In the genomic region with DNA sequence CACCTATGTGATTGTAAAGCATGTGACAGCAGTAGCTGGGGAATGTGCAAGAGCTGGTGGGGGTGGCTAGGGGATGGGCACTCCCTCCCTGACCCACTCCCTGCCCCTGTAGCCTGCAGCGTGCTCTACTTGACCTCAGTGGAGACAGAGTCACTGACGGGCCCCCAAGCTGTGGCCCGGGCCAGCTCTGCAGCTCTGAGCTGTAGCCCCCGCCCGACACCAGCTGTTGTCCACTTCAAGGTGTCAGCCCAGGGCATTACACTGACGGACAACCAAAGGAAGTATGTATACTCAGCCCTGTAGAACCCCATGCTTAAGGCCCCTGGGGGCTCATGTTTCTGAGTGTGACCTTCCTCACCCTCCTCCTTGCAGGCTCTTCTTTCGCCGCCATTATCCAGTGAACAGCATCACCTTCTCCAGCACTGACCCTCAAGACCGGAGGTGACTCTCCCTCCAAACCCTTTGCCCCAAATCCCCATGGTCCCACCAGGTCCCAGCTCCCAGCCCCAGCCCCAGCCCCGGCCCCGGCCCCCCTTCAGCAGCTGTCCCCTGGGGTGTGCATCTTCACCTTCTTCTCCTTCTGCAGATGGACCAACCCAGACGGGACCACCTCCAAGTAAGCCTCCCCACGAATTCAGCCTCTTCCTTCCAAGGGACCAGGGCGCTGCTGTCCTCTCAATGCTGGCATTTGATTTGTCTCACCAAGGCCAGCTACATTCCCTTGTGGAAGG, we compare ENCODE assay signal across 12 cellular contexts. TPM values are rescaled to one million over a fixed set of nuclear protein-coding genes. Genes with fewer than 3 reads are reported as not detected.
DNase-seq lines count a peak whose midpoint lies in the region; ATAC-seq and TF ChIP-seq lines count a peak whose summit lies in the region.
"Had no signal": no experiment of that assay in that cellular context is flagged by ENCODE, and none has a peak within 500 bp of the region (broad histone marks: within the 10 kb centered on the region; RNA-seq: fewer than 3 reads in every experiment).

No MANE protein-coding gene starts in this region.

- peaks cover 6% of the 10 kb centered on the region for H3K4me1 Mint-ChIP-seq in activated naive CD8-positive, alpha-beta T cell treated with anti-CD3 and anti-CD28 coated beads, Interleukin-2, amount 10 ng/mL, durations not matched to agents 7 days and 5 days
- peaks cover 3% of the 10 kb centered on the region for H3K4me1 Mint-ChIP-seq in activated naive CD8-positive, alpha-beta T cell treated with anti-CD3 and anti-CD28 coated beads for 36 hours
- H3K4me1 Mint-ChIP-seq in activated CD8-positive, alpha-beta T cell treated with anti-CD3 and anti-CD28 coated beads for 36 hours (ENCODE audit: low read depth) = peaks cover 10% of the 10 kb centered on the region
- H3K4me1 Mint-ChIP-seq in stimulated activated naive B cell treated with anti-CD40 and anti-IgM and Interleukin-4, amounts not matched to agents 10 μg/mL and 1 μg/mL and 100 μg/mL, for 72 hours = peaks cover 5 to 9% of the 10 kb centered on the region in 2 donors

- no peak for TF ChIP-seq POLR2A in upper lobe of left lung (IDR thresholded peaks at IDR 0.05)

- CTCF ChIA-PET in activated CD8-positive, alpha-beta T cell treated with anti-CD3 and anti-CD28 coated beads for 36 hours (lab: Charles Lee) = interaction anchor here (0.7 to 12.1 kb wide), 4 partner anchors 8 to 282 kb away, joined by 3 to 553 read pairs (median 48); partner anchors contain the start of genes IGFBP6, SOAT2 and SPRYD3

- H3K27ac ChIP-seq in fibroblast of lung (ENCODE audit: insufficient read depth, low read length) (peak overlapping the region; percentile 58), osteoblast (ENCODE audit: low read depth, low read length) (peak overlapping the region; percentile 83), upper lobe of left lung (peak overlapping the region in 3 of 4 donors; percentile 77 to 79 (median 78))

- intact Hi-C loops in activated CD8-positive, alpha-beta T cell treated with anti-CD3 and anti-CD28 coated beads for 36 hours (cut with micrococcal nuclease) = no loop called here

- H3K9ac ChIP-seq in fibroblast of lung (ENCODE audit: insufficient read depth, low read length) = no peak overlapping the region

- H3K27ac Mint-ChIP-seq in activated naive CD8-positive, alpha-beta T cell treated with anti-CD3 and anti-CD28 coated beads, Interleukin-2, amount 10 ng/mL, durations not matched to agents 7 days and 5 days = no peak overlapping the region
- H3K27ac Mint-ChIP-seq in activated naive CD8-positive, alpha-beta T cell treated with anti-CD3 and anti-CD28 coated beads for 36 hours = no peak overlapping the region
- no peak overlapping the region for H3K27ac Mint-ChIP-seq in activated CD8-positive, alpha-beta T cell treated with anti-CD3 and anti-CD28 coated beads for 36 hours
- H3K27ac Mint-ChIP-seq in stimulated activated naive B cell treated with anti-CD40 and anti-IgM and Interleukin-4, amounts not matched to agents 10 μg/mL and 1 μg/mL and 100 μg/mL, for 72 hours = no peak overlapping the region
- H3K27ac Mint-ChIP-seq: activated naive CD4-positive, alpha-beta T cell treated with anti-CD3 and anti-CD28 coated beads, Interleukin-2, amount 50 U/mL, for 24 hours; dendritic cell treated with granulocyte-macrophage colony-stimulating factor and Interleukin-4, amounts not matched to agents 40 ng/mL and 50 ng/mL, for 4 days had no signal

- H3K4me2 ChIP-seq in fibroblast of lung (ENCODE audit: extremely low read depth, insufficient read depth, low read length) (no peak overlapping the region), osteoblast (ENCODE audit: insufficient read depth, low read length) (peak overlapping the region; percentile 13)

- no peak overlapping the region for H3K4me3 ChIP-seq in fibroblast of lung (replicated peaks in 1 of 4; ENCODE audit: control extremely low read depth in 1 of 4, insufficient read depth in 1 of 4, low read depth in 3 of 4, low read length in 4 of 4)
- no peak overlapping the region for H3K4me3 ChIP-seq in osteoblast (ENCODE audit: insufficient read depth, low read length)
- no peak overlapping the region for H3K4me3 ChIP-seq in upper lobe of left lung

- 80 to 88% methylated on average over 8 to 14 of the region's 14 CpGs for whole genome bisulfite sequencing in upper lobe of left lung, 2 donors

- peak; percentile 25 for DNase-seq in activated naive CD8-positive, alpha-beta T cell treated with anti-CD3 and anti-CD28 coated beads, Interleukin-2, amount 10 ng/mL, durations not matched to agents 7 days and 5 days
- no peak for DNase-seq in activated naive CD8-positive, alpha-beta T cell treated with anti-CD3 and anti-CD28 coated beads for 36 hours
- DNase-seq in fibroblast of lung (ENCODE audit: low read depth in 2 of 2) (no peak), osteoblast (ENCODE audit: insufficient read length, low spot score, missing footprints) (no peak), upper lobe of left lung (no peak), SW480 (ENCODE audit: low spot score) (no peak)
- no peak for DNase-seq in activated CD8-positive, alpha-beta T cell treated with anti-CD3 and anti-CD28 coated beads for 36 hours
- no peak for DNase-seq in stimulated activated naive B cell treated with anti-CD40 and anti-IgM and Interleukin-4, amounts not matched to agents 10 μg/mL and 1 μg/mL and 100 μg/mL, for 72 hours
- DNase-seq: NCI-H187 treated with DMSO at 0.1 percent for 48 hours had no signal

- H2AFZ ChIP-seq in fibroblast of lung (ENCODE audit: low read length) = no peak overlapping the region
- H2AFZ ChIP-seq in osteoblast (ENCODE audit: low read length) = no peak overlapping the region

- H3K9me3 Mint-ChIP-seq in activated naive CD8-positive, alpha-beta T cell treated with anti-CD3 and anti-CD28 coated beads, Interleukin-2, amount 10 ng/mL, durations not matched to agents 7 days and 5 days = no peaks in the 10 kb centered on the region
- H3K9me3 Mint-ChIP-seq in activated naive CD8-positive, alpha-beta T cell treated with anti-CD3 and anti-CD28 coated beads for 36 hours = no peaks in the 10 kb centered on the region
- H3K9me3 Mint-ChIP-seq in activated CD8-positive, alpha-beta T cell treated with anti-CD3 and anti-CD28 coated beads for 36 hours = no peaks in the 10 kb centered on the region
- H3K9me3 Mint-ChIP-seq in stimulated activated naive B cell treated with anti-CD40 and anti-IgM and Interleukin-4, amounts not matched to agents 10 μg/mL and 1 μg/mL and 100 μg/mL, for 72 hours = no peaks in the 10 kb centered on the region
- H3K9me3 Mint-ChIP-seq: activated naive CD4-positive, alpha-beta T cell treated with anti-CD3 and anti-CD28 coated beads, Interleukin-2, amount 50 U/mL, for 24 hours; dendritic cell treated with granulocyte-macrophage colony-stimulating factor and Interleukin-4, amounts not matched to agents 40 ng/mL and 50 ng/mL, for 4 days had no signal

- H3K4me1 ChIP-seq in fibroblast of lung (ENCODE audit: control insufficient read depth, extremely low read depth, insufficient read depth, low read length) = peaks cover 61% of the 10 kb centered on the region
- H3K4me1 ChIP-seq in osteoblast (ENCODE audit: insufficient read depth, low read length) = peaks cover 52% of the 10 kb centered on the region
- H3K4me1 ChIP-seq in upper lobe of left lung = peaks cover 48 to 56% (median 54%) of the 10 kb centered on the region in 4 donors

- H3K36me3 ChIP-seq in fibroblast of lung (ENCODE audit: control insufficient read depth, insufficient read depth, low read length) (peaks cover 41% of the 10 kb centered on the region), osteoblast (ENCODE audit: insufficient read depth, low read length) (peaks cover 73% of the 10 kb centered on the region), upper lobe of left lung (peaks cover 24 to 97% (median 76%) of the 10 kb centered on the region in 4 donors)

- ATAC-seq in activated naive CD8-positive, alpha-beta T cell treated with anti-CD3 and anti-CD28 coated beads, Interleukin-2, amount 10 ng/mL, durations not matched to agents 7 days and 5 days (ENCODE audit: low read depth) = no peak
- no peak for ATAC-seq in upper lobe of left lung (ENCODE audit: low FRiP score in 2 of 2)
- no peak for ATAC-seq in activated CD8-positive, alpha-beta T cell treated with anti-CD3 and anti-CD28 coated beads for 36 hours
- ATAC-seq in stimulated activated naive B cell treated with anti-CD40 and anti-IgM and Interleukin-4, amounts not matched to agents 10 μg/mL and 1 μg/mL and 100 μg/mL, for 72 hours (replicated peaks) = no peak

- H4K20me1 ChIP-seq in fibroblast of lung (ENCODE audit: control insufficient read depth, extremely low read depth, insufficient read depth, low read length) (no peaks in the 10 kb centered on the region), osteoblast (ENCODE audit: insufficient read depth, low read length) (peaks cover 27% of the 10 kb centered on the region)

- H3K9me3 ChIP-seq in fibroblast of lung (ENCODE audit: control insufficient read depth, insufficient read depth, low read depth, low read length) (no peaks in the 10 kb centered on the region), osteoblast (ENCODE audit: low read depth, low read length) (no peaks in the 10 kb centered on the region), upper lobe of left lung (no peaks in the 10 kb centered on the region)

- TF ChIP-seq CTCF in fibroblast of lung (conservative IDR thresholded peaks at IDR 0.05 in 1 of 2, IDR thresholded peaks at IDR 0.05 in 1 of 2; ENCODE audit: low read depth in 1 of 2, low read length in 2 of 2) (no peak), osteoblast (IDR thresholded peaks at IDR 0.05; ENCODE audit: extremely low read depth, low read depth, low read length) (no peak), upper lobe of left lung (IDR thresholded peaks at IDR 0.05) (no peak)
- no peak for TF ChIP-seq CTCF in activated CD8-positive, alpha-beta T cell treated with anti-CD3 and anti-CD28 coated beads for 36 hours (IDR thresholded peaks at IDR 0.05)

- TF ChIP-seq EP300 in upper lobe of left lung (IDR thresholded peaks at IDR 0.05) = no peak

- H3K27me3 ChIP-seq in fibroblast of lung (ENCODE audit: control insufficient read depth, insufficient read depth, low read length) (no peaks in the 10 kb centered on the region), osteoblast (ENCODE audit: insufficient read depth, low read length) (no peaks in the 10 kb centered on the region), upper lobe of left lung (no peaks in the 10 kb centered on the region)

- H3K79me2 ChIP-seq in fibroblast of lung (ENCODE audit: control insufficient read depth, insufficient read depth, low read length) (no peaks in the 10 kb centered on the region), osteoblast (ENCODE audit: insufficient read depth, low read length) (peaks cover 4% of the 10 kb centered on the region)

- H3K4me3 Mint-ChIP-seq in activated naive CD8-positive, alpha-beta T cell treated with anti-CD3 and anti-CD28 coated beads, Interleukin-2, amount 10 ng/mL, durations not matched to agents 7 days and 5 days = no peak overlapping the region
- H3K4me3 Mint-ChIP-seq in activated naive CD8-positive, alpha-beta T cell treated with anti-CD3 and anti-CD28 coated beads for 36 hours = no peak overlapping the region
- no peak overlapping the region for H3K4me3 Mint-ChIP-seq in activated CD8-positive, alpha-beta T cell treated with anti-CD3 and anti-CD28 coated beads for 36 hours
- H3K4me3 Mint-ChIP-seq in stimulated activated naive B cell treated with anti-CD40 and anti-IgM and Interleukin-4, amounts not matched to agents 10 μg/mL and 1 μg/mL and 100 μg/mL, for 72 hours = no peak overlapping the region
- H3K4me3 Mint-ChIP-seq: activated naive CD4-positive, alpha-beta T cell treated with anti-CD3 and anti-CD28 coated beads, Interleukin-2, amount 50 U/mL, for 24 hours; dendritic cell treated with granulocyte-macrophage colony-stimulating factor and Interleukin-4, amounts not matched to agents 40 ng/mL and 50 ng/mL, for 4 days had no signal

- peaks cover 1% of the 10 kb centered on the region for H3K27me3 Mint-ChIP-seq in activated naive CD8-positive, alpha-beta T cell treated with anti-CD3 and anti-CD28 coated beads, Interleukin-2, amount 10 ng/mL, durations not matched to agents 7 days and 5 days
- no peaks in the 10 kb centered on the region for H3K27me3 Mint-ChIP-seq in activated naive CD8-positive, alpha-beta T cell treated with anti-CD3 and anti-CD28 coated beads for 36 hours
- H3K27me3 Mint-ChIP-seq in activated CD8-positive, alpha-beta T cell treated with anti-CD3 and anti-CD28 coated beads for 36 hours = no peaks in the 10 kb centered on the region
- H3K27me3 Mint-ChIP-seq in stimulated activated naive B cell treated with anti-CD40 and anti-IgM and Interleukin-4, amounts not matched to agents 10 μg/mL and 1 μg/mL and 100 μg/mL, for 72 hours = peaks cover 3 to 5% of the 10 kb centered on the region in 2 donors
- H3K27me3 Mint-ChIP-seq: activated naive CD4-positive, alpha-beta T cell treated with anti-CD3 and anti-CD28 coated beads, Interleukin-2, amount 50 U/mL, for 24 hours had no signal

- POLR2A ChIA-PET in activated naive CD8-positive, alpha-beta T cell treated with anti-CD3 and anti-CD28 coated beads, Interleukin-2, amount 10 ng/mL, durations not matched to agents 7 days and 5 days (lab: Charles Lee) = no interaction called here
- POLR2A ChIA-PET in activated CD8-positive, alpha-beta T cell treated with anti-CD3 and anti-CD28 coated beads for 36 hours (lab: Charles Lee) = interaction anchor here (0.8 to 1.2 kb wide), 2 partner anchors 11 to 14 kb away, joined by 3 read pairs; no protein-coding TSS in a partner anchor

- peaks cover 15% of the 10 kb centered on the region for H3K36me3 Mint-ChIP-seq in activated naive CD8-positive, alpha-beta T cell treated with anti-CD3 and anti-CD28 coated beads, Interleukin-2, amount 10 ng/mL, durations not matched to agents 7 days and 5 days
- peaks cover 12% of the 10 kb centered on the region for H3K36me3 Mint-ChIP-seq in activated naive CD8-positive, alpha-beta T cell treated with anti-CD3 and anti-CD28 coated beads for 36 hours
- peaks cover 16% of the 10 kb centered on the region for H3K36me3 Mint-ChIP-seq in activated CD8-positive, alpha-beta T cell treated with anti-CD3 and anti-CD28 coated beads for 36 hours (ENCODE audit: low read depth)
- peaks cover 32 to 40% of the 10 kb centered on the region in 2 donors for H3K36me3 Mint-ChIP-seq in stimulated activated naive B cell treated with anti-CD40 and anti-IgM and Interleukin-4, amounts not matched to agents 10 μg/mL and 1 μg/mL and 100 μg/mL, for 72 hours

RNA-seq across cellular contexts. Expression of gene TNS2, which starts 13.3 kb away (rescaled TPM):
- total RNA-seq in activated naive CD8-positive, alpha-beta T cell treated with anti-CD3 and anti-CD28 coated beads, Interleukin-2, amount 10 ng/mL, durations not matched to agents 7 days and 5 days = 1 to 10 TPM; 1.9 to 3.0 TPM
- 1 to 10 TPM; 1.5 to 2.6 TPM for total RNA-seq in activated naive CD8-positive, alpha-beta T cell treated with anti-CD3 and anti-CD28 coated beads for 36 hours
- total RNA-seq in fibroblast of lung (52.4 and 60.6 TPM in 2 replicates), osteoblast (72.0 and 76.0 TPM in 2 replicates), upper lobe of left lung (100 to 1,000 TPM in 5 of 6 donors, 10 to 100 TPM in 1; 99.1 to 703 (median 197) TPM)
- 35.3 and 45.5 TPM in 2 replicates for polyA plus RNA-seq in fibroblast of lung
- polyA plus RNA-seq in fibroblast of lung (2012) = 52.3 and 54.6 TPM in 2 replicates
- polyA minus RNA-seq in fibroblast of lung (ENCODE audit: low replicate concordance) = 141 and 176 TPM in 2 replicates
- 1 to 10 TPM; 1.1 to 1.6 TPM for total RNA-seq in activated CD8-positive, alpha-beta T cell treated with anti-CD3 and anti-CD28 coated beads for 36 hours

RNA-seq across cellular contexts. Expression of gene SPRYD3, which starts 16.0 kb away (rescaled TPM):
- 10 to 100 TPM; 34.4 to 37.8 TPM for total RNA-seq in activated naive CD8-positive, alpha-beta T cell treated with anti-CD3 and anti-CD28 coated beads, Interleukin-2, amount 10 ng/mL, durations not matched to agents 7 days and 5 days
- total RNA-seq in activated naive CD8-positive, alpha-beta T cell treated with anti-CD3 and anti-CD28 coated beads for 36 hours = 10 to 100 TPM; 23.5 to 25.7 TPM
- total RNA-seq in fibroblast of lung (13.9 and 18.2 TPM in 2 replicates), osteoblast (25.6 and 26.8 TPM in 2 replicates), upper lobe of left lung (10 to 100 TPM; 34.8 to 53.3 (median 46.7) TPM)
- 23.3 and 27.7 TPM in 2 replicates for polyA plus RNA-seq in fibroblast of lung
- 25.7 and 33.1 TPM in 2 replicates for polyA plus RNA-seq in fibroblast of lung (2012)
- polyA minus RNA-seq in fibroblast of lung (ENCODE audit: low replicate concordance) = 67.2 and 104 TPM in 2 replicates
- total RNA-seq in activated CD8-positive, alpha-beta T cell treated with anti-CD3 and anti-CD28 coated beads for 36 hours = 10 to 100 TPM; 24.8 to 25.0 TPM

RNA-seq across cellular contexts. Expression of gene IGFBP6, which starts 34.3 kb away (rescaled TPM):
- total RNA-seq in activated naive CD8-positive, alpha-beta T cell treated with anti-CD3 and anti-CD28 coated beads, Interleukin-2, amount 10 ng/mL, durations not matched to agents 7 days and 5 days = 1 to 10 TPM; 2.0 to 2.3 TPM
- total RNA-seq in activated naive CD8-positive, alpha-beta T cell treated with anti-CD3 and anti-CD28 coated beads for 36 hours = 1 to 10 TPM; 1.9 to 2.2 TPM
- total RNA-seq in fibroblast of lung (592 and 973 TPM in 2 replicates), osteoblast (431 and 577 TPM in 2 replicates), upper lobe of left lung (100 to 1,000 TPM in 1 of 6 donors, 10 to 100 TPM in 5; 12.6 to 112 (median 48.9) TPM)
- polyA plus RNA-seq in fibroblast of lung = 229 and 274 TPM in 2 replicates
- polyA plus RNA-seq in fibroblast of lung (2012) = 532 and 589 TPM in 2 replicates
- 359 and 701 TPM in 2 replicates for polyA minus RNA-seq in fibroblast of lung (ENCODE audit: low replicate concordance)
- 1 to 10 TPM; 2.0 to 2.3 TPM for total RNA-seq in activated CD8-positive, alpha-beta T cell treated with anti-CD3 and anti-CD28 coated beads for 36 hours

RNA-seq across cellular contexts. Expression of gene SOAT2, which starts 40.1 kb away (rescaled TPM):
- total RNA-seq in activated naive CD8-positive, alpha-beta T cell treated with anti-CD3 and anti-CD28 coated beads, Interleukin-2, amount 10 ng/mL, durations not matched to agents 7 days and 5 days = 10 to 100 TPM in 1 of 2 experiments, 1 to 10 TPM in 1; 9.8 to 10.4 TPM
- total RNA-seq in activated naive CD8-positive, alpha-beta T cell treated with anti-CD3 and anti-CD28 coated beads for 36 hours = 1 to 10 TPM; 3.1 to 3.8 TPM
- total RNA-seq in fibroblast of lung (under 0.01 TPM in 1 of 2 replicates, not detected in the other), osteoblast (not detected in 2 replicates), upper lobe of left lung (1 to 10 TPM in 1 of 6 donors, under 1 TPM in 2, not detected in 3; 0.11 to 3.1 (median 0.13) TPM)
- polyA plus RNA-seq in fibroblast of lung = 0.12 TPM in 1 of 2 replicates, not detected in the other
- 0.06 and 0.31 TPM in 2 replicates for polyA plus RNA-seq in fibroblast of lung (2012)
- 1.7 TPM in 1 of 2 replicates, not detected in the other for polyA minus RNA-seq in fibroblast of lung (ENCODE audit: low replicate concordance)
- 1 to 10 TPM; 5.3 to 6.7 TPM for total RNA-seq in activated CD8-positive, alpha-beta T cell treated with anti-CD3 and anti-CD28 coated beads for 36 hours
- total RNA-seq: fibroblast of villous mesenchyme had no signal

RNA-seq across cellular contexts. Expression of gene EIF4B, which starts 56.9 kb away (rescaled TPM):
- 100 to 1,000 TPM; 439 to 448 TPM for total RNA-seq in activated naive CD8-positive, alpha-beta T cell treated with anti-CD3 and anti-CD28 coated beads, Interleukin-2, amount 10 ng/mL, durations not matched to agents 7 days and 5 days
- 100 to 1,000 TPM; 704 to 720 TPM for total RNA-seq in activated naive CD8-positive, alpha-beta T cell treated with anti-CD3 and anti-CD28 coated beads for 36 hours
- total RNA-seq in fibroblast of lung = 1,180 and 1,819 TPM in 2 replicates
- polyA plus RNA-seq in fibroblast of lung = 380 and 466 TPM in 2 replicates
- polyA plus RNA-seq in fibroblast of lung (2012) = 255 and 359 TPM in 2 replicates
- 698 and 797 TPM in 2 replicates for polyA minus RNA-seq in fibroblast of lung (ENCODE audit: low replicate concordance)
- total RNA-seq in osteoblast = 1,135 and 1,332 TPM in 2 replicates
- 100 to 1,000 TPM; 222 to 451 (median 363) TPM for total RNA-seq in upper lobe of left lung
- 100 to 1,000 TPM; 789 to 814 TPM for total RNA-seq in activated CD8-positive, alpha-beta T cell treated with anti-CD3 and anti-CD28 coated beads for 36 hours

Comparison
In these comparisons a context has a peak if more than half of its experiments do, and no peak if none do; other contexts are left out.
1. RNA of gene TNS2, which starts 13.3 kb away (total RNA-seq): 99.1 to 703 TPM in upper lobe of left lung, 72.0 to 76.0 TPM in osteoblast and 52.4 to 60.6 TPM in fibroblast of lung; 1.9 to 3.0 TPM in activated naive CD8-positive, alpha-beta T cell treated with anti-CD3 and anti-CD28 coated beads, Interleukin-2, amount 10 ng/mL, durations not matched to agents 7 days and 5 days, 1.5 to 2.6 TPM in activated naive CD8-positive, alpha-beta T cell treated with anti-CD3 and anti-CD28 coated beads for 36 hours and 1.1 to 1.6 TPM in activated CD8-positive, alpha-beta T cell treated with anti-CD3 and anti-CD28 coated beads for 36 hours; every median in the first group is over 10 times any median in the second.
2. Peak in every context shown above with its lines, with median percentiles within 50 percentile points of each other: H3K27ac ChIP-seq.